Comparison of ENCODE assay signal across 11 cellular contexts in the genomic region with DNA sequence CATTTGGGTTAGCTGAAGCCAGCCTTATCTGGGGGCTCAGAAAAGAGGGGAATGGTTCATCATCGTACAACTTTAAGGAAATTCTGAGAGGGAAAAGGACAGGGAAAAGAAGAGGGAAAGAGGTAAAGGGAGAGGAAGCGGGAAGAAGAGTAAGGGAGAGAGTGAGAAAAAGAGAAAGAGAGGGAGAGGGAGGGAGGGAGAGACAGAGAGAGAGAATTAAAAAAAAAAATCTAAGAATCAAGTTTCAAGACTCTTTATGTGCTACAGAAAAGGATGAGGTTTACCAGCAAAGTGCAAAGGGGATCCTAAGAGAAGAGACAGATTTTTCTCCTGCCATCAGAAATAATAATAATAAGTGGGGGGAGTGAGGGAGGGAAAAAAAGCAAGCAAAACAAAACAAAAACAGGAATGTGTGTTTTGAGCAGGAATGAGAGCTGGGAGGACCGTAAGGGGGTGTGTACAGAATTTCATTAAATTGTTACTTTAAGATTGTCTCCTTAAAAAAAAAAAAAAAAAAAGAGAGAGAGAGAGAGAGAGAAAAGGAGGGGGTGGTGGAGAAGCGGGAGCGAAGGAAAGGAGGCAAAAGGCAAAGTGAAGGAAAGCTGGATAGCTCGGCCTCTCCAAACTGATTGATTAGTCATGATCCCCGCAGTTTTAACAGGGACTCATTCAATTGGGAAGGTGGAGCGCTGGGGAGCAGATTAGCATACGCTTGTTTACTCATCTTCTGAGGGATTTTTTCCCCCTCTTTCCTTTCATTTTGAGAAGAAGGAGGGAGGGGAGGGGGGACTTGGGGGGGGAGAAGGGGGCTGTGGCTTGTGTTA. TPM values are rescaled to one million over a fixed set of nuclear protein-coding genes. Genes with fewer than 3 reads are reported as not detected.
DNase-seq lines count a peak whose midpoint lies in the region; TF ChIP-seq lines count a peak whose summit lies in the region.
"Had no signal": no experiment of that assay in that cellular context is flagged by ENCODE, and none has a peak within 500 bp of the region (broad histone marks: within the 10 kb centered on the region; RNA-seq: fewer than 3 reads in every experiment).

No MANE protein-coding gene starts in this region.

- H3K4me3 ChIP-seq in tibial nerve = peak overlapping the region; percentile 31 to 60 (median 40)

- peaks cover 0 to 16% of the 10 kb centered on the region in 2 donors for H3K27me3 ChIP-seq in tibial nerve

- peaks cover 84% of the 10 kb centered on the region for H3K27me3 Mint-ChIP-seq in brain

- H3K4me3 Mint-ChIP-seq in brain = peak overlapping the region; percentile 82 to 91 (median 91)

- TF ChIP-seq POLR2A in tibial nerve (IDR thresholded peaks at IDR 0.05) = no peak

- H3K27ac ChIP-seq in tibial nerve (peak overlapping the region in 3 of 4 donors; percentile 36 to 88 (median 83)), substantia nigra (ENCODE audit: low read depth, low read length, poor library complexity, severe bottlenecking) (no peak overlapping the region)
- H3K27ac ChIP-seq: BLaER1, KMS-11 had no signal

- H3K4me1 Mint-ChIP-seq in brain = peaks cover 46% of the 10 kb centered on the region

- no peaks in the 10 kb centered on the region for H3K9me3 ChIP-seq in tibial nerve
- H3K9me3 ChIP-seq: adrenal gland, BLaER1 had no signal

- WGBS in tibial nerve, 2 donors = 18 to 19% methylated on average over 9 of the region's 9 CpGs

- no peak for TF ChIP-seq EP300 in tibial nerve (IDR thresholded peaks at IDR 0.05)

- TF ChIP-seq CTCF in brain (conservative IDR thresholded peaks at IDR 0.05) = no peak
- TF ChIP-seq CTCF in tibial nerve (IDR thresholded peaks at IDR 0.05) = no peak

- H3K36me3 Mint-ChIP-seq in brain = no peaks in the 10 kb centered on the region

- peaks cover 0 to 2% (median 0%) of the 10 kb centered on the region in 5 experiments for H3K9me3 Mint-ChIP-seq in brain

- peaks cover 0 to 50% (median 0%) of the 10 kb centered on the region in 4 donors for H3K4me1 ChIP-seq in tibial nerve
- H3K4me1 ChIP-seq: BLaER1 had no signal

- H3K27ac Mint-ChIP-seq in brain = peak overlapping the region in 3 of 5 experiments; percentile 1 to 77 (median 23)

- peak; percentile 32 for DNase-seq in NCI-H82 (lab: John Stamatoyannopoulos, UW)
- DNase-seq in NCI-H82 treated with DMSO at 0.1 percent for 48 hours (lab: John Stamatoyannopoulos, UW; ENCODE audit: unreplicated experiment) = no peak
- DNase-seq in kidney tubule cell (ENCODE audit: low spot score) = peak; percentile 81
- DNase-seq in tibial nerve (ENCODE audit: low spot score in 2 of 2) = no peak
- no peak for DNase-seq in AG08396 (ENCODE audit: low spot score)
- no peak for DNase-seq in substantia nigra (lab: John Stamatoyannopoulos, UW)
- DNase-seq in NCI-H1092 treated with DMSO at 0.1 percent for 48 hours (lab: John Stamatoyannopoulos, UW) = no peak

- H3K36me3 ChIP-seq in tibial nerve = no peaks in the 10 kb centered on the region
- H3K36me3 ChIP-seq: adrenal gland, BLaER1 had no signal

RNA-seq across cellular contexts. Expression of a gene that starts 0.4 kb away (rescaled TPM):
- not detected for polyA plus RNA-seq in brain (ENCODE audit: insufficient read depth, low read depth, low replicate concordance)
- total RNA-seq in tibial nerve = 1 to 10 TPM; 1.0 to 8.1 (median 4.0) TPM

Comparison
In these comparisons a context has a peak if more than half of its experiments do, and no peak if none do; other contexts are left out.
1. DNase-seq: peak in NCI-H82 (single experiment) and kidney tubule cell (single experiment); none in NCI-H82 treated with DMSO at 0.1 percent for 48 hours (single experiment), tibial nerve (0 of 2), AG08396 (single experiment), substantia nigra (0 of 49) and NCI-H1092 treated with DMSO at 0.1 percent for 48 hours (single experiment).